Comparison of ENCODE assay signal across 9 cellular contexts in genomic region chr19:47156861-47157454, GRCh38. TPM values are rescaled to one million over a fixed set of nuclear protein-coding genes. Genes with fewer than 3 reads are reported as not detected.
A peak's percentile ranks its signal among the peaks of the same experiment; 100 is the strongest.
DNase-seq lines count a peak whose midpoint lies in the region; ATAC-seq and TF ChIP-seq lines count a peak whose summit lies in the region.
"Had no signal": no experiment of that assay in that cellular context is flagged by ENCODE, and none has a peak within 500 bp of the region (broad histone marks: within the 10 kb centered on the region; RNA-seq: fewer than 3 reads in every experiment).

No MANE protein-coding gene starts in this region.

- peak; percentile 52 for ATAC-seq in effector memory CD8-positive, alpha-beta T cell (replicated peaks)
- ATAC-seq in HG03457 (IDR thresholded peaks at IDR 0.05; ENCODE audit: unreplicated experiment) (no peak), sciatic nerve (no peak)

- no peak overlapping the region for H3K4me3 ChIP-seq in OCI-LY3 (ENCODE audit: low read length)
- H3K4me3 ChIP-seq in rectal smooth muscle tissue (ENCODE audit: low read length): peak overlapping the region; percentile 3

- H3K27me3 ChIP-seq in OCI-LY3 (ENCODE audit: low read depth, low read length) (no peaks in the 10 kb centered on the region), rectal smooth muscle tissue (ENCODE audit: control insufficient read depth, insufficient read depth, low read length) (no peaks in the 10 kb centered on the region)

- H3K27me3 Mint-ChIP-seq in effector memory CD8-positive, alpha-beta T cell: no peaks in the 10 kb centered on the region

- H3K27ac ChIP-seq in OCI-LY3 (ENCODE audit: low read length) (peak overlapping the region; percentile 77), rectal smooth muscle tissue (ENCODE audit: low read depth, low read length) (peak overlapping the region; percentile 63)
- H3K27ac ChIP-seq: HL-60 had no signal

- H3K27ac Mint-ChIP-seq in effector memory CD8-positive, alpha-beta T cell: peak overlapping the region; percentile 75 to 93

- peaks cover 35 to 41% of the 10 kb centered on the region in 2 donors for H3K4me1 Mint-ChIP-seq in effector memory CD8-positive, alpha-beta T cell (ENCODE audit: low read depth in 2 of 2)

- no peaks in the 10 kb centered on the region for H3K9me3 ChIP-seq in OCI-LY3 (ENCODE audit: insufficient read depth, low read length)

- in situ Hi-C loops in GM13976 (cut with MboI; ENCODE audit: low sequenced_read_pairs, unreplicated experiment): no loop called here

- H2AFZ ChIP-seq in OCI-LY3 (ENCODE audit: low read depth, low read length): no peak overlapping the region

- H3K36me3 ChIP-seq in OCI-LY3 (replicated peaks; ENCODE audit: low read depth, low read length): peaks cover 68% of the 10 kb centered on the region
- H3K36me3 ChIP-seq in rectal smooth muscle tissue (ENCODE audit: control insufficient read depth, insufficient read depth, low read length): peaks cover 7% of the 10 kb centered on the region

- H4K20me1 ChIP-seq in OCI-LY3 (ENCODE audit: insufficient read depth, low read length): peaks cover 12% of the 10 kb centered on the region

- no peaks in the 10 kb centered on the region for H3K9me3 Mint-ChIP-seq in effector memory CD8-positive, alpha-beta T cell

- H3K36me3 Mint-ChIP-seq in effector memory CD8-positive, alpha-beta T cell (ENCODE audit: insufficient read depth): peaks cover 38% of the 10 kb centered on the region

- H3K4me3 Mint-ChIP-seq in effector memory CD8-positive, alpha-beta T cell: peak overlapping the region; percentile 75 to 82

- intact Hi-C loops in head of caudate nucleus (cut with DNase I): no loop called here
- intact Hi-C loops in sciatic nerve (cut with DNase I): loop anchor here (5.0 kb wide), 2 partner anchors 45 to 90 kb away; no protein-coding TSS in a partner anchor

- TF ChIP-seq CTCF in GM13976 (IDR thresholded peaks at IDR 0.05; ENCODE audit: borderline replicate concordance, control extremely low read depth, extremely low read depth, insufficient read depth, missing control alignments) (no peak), OCI-LY3 (IDR thresholded peaks at IDR 0.05; ENCODE audit: low read depth, low read length) (peak; percentile 19)

- H3K4me1 ChIP-seq in OCI-LY3 (ENCODE audit: low read length) (peaks cover 27% of the 10 kb centered on the region), rectal smooth muscle tissue (ENCODE audit: control insufficient read depth, insufficient read depth, low read length) (peaks cover 44% of the 10 kb centered on the region)

- peak overlapping the region; percentile 52 for H3K4me2 ChIP-seq in OCI-LY3 (ENCODE audit: low read length)

- peak overlapping the region; percentile 29; the same call in 1 of the 2 replicates for H3K9ac ChIP-seq in OCI-LY3 (ENCODE audit: low read length)
- no peak overlapping the region for H3K9ac ChIP-seq in rectal smooth muscle tissue (ENCODE audit: low read length)

- DNase-seq in GM13976 (ENCODE audit: low spot score): peak; percentile 39
- peak in 1 of 3 experiments; percentile 4 for DNase-seq in effector memory CD8-positive, alpha-beta T cell
- DNase-seq in NCI-H510A (lab: John Stamatoyannopoulos, UW): no peak
- DNase-seq in head of caudate nucleus: no peak
- DNase-seq in sciatic nerve (ENCODE audit: low spot score): no peak

- H3K79me2 ChIP-seq in OCI-LY3 (ENCODE audit: low read length): peaks cover 67% of the 10 kb centered on the region

RNA-seq across cellular contexts. Expression of gene SAE1, which starts 26.3 kb away (rescaled TPM):
- total RNA-seq in sciatic nerve: 41.8 TPM

RNA-seq across cellular contexts. Expression of gene ZC3H4, which starts 43.4 kb away (rescaled TPM):
- 50.4 TPM for total RNA-seq in sciatic nerve
